Comparison of ENCODE assay signal across 21 cellular contexts in genomic region chr2:241121008-241121407, GRCh38.
"Had no signal": no experiment of that assay in that cellular context is flagged by ENCODE, and none has a peak within 500 bp of the region (broad histone marks: within the 10 kb centered on the region; RNA-seq: fewer than 3 reads in every experiment).

No MANE protein-coding gene starts in this region.

- DNase-seq: colonic mucosa; dermis blood vessel endothelial cell; esophagus squamous epithelium; glutamatergic neuron; kidney; left cardiac atrium; left ventricle myocardium inferior; lower lobe of right lung; occipital lobe; pancreas; right cardiac atrium; stimulated activated CD4-positive, alpha-beta T cell treated with anti-CD3 and anti-CD28 coated beads, Interleukin-4, amount 100 ng/mL, for 1 hour; stimulated activated naive B cell treated with anti-CD40 and anti-IgM and Interleukin-4, amounts not matched to agents 10 μg/mL and 1 μg/mL and 100 μg/mL, for 72 hours; stimulated activated naive CD8-positive, alpha-beta T cell treated with anti-CD3 and anti-CD28 coated beads, Interleukin-15, amount 100 ng/mL, for 72 hours; testis had no signal

- H3K9me3 ChIP-seq: colonic mucosa, esophagus squamous epithelium, gastroesophageal sphincter, left ventricle myocardium inferior, lower lobe of right lung, pancreas, testis, tibial nerve had no signal

- ATAC-seq: gastroesophageal sphincter, left cardiac atrium, lower lobe of right lung, pancreas, right cardiac atrium had no signal

- H3K27me3 Mint-ChIP-seq: memory B cell; progenitor cell of endocrine pancreas; stimulated activated naive B cell treated with anti-CD40 and anti-IgM and Interleukin-4, amounts not matched to agents 10 μg/mL and 1 μg/mL and 100 μg/mL, for 72 hours; stimulated activated naive CD8-positive, alpha-beta T cell treated with anti-CD3 and anti-CD28 coated beads, Interleukin-15, amount 100 ng/mL, for 72 hours had no signal

- H3K4me3 Mint-ChIP-seq: memory B cell; mesothelial cell of epicardium; nephron; stimulated activated naive B cell treated with anti-CD40 and anti-IgM and Interleukin-4, amounts not matched to agents 10 μg/mL and 1 μg/mL and 100 μg/mL, for 72 hours; stimulated activated naive CD8-positive, alpha-beta T cell treated with anti-CD3 and anti-CD28 coated beads, Interleukin-15, amount 100 ng/mL, for 72 hours had no signal

- H3K4me1 Mint-ChIP-seq: mesothelial cell of epicardium, nephron had no signal

- H3K27me3 ChIP-seq: colonic mucosa, esophagus squamous epithelium, gastroesophageal sphincter, pancreas, testis, tibial nerve had no signal

- H3K27ac Mint-ChIP-seq: memory B cell; mesothelial cell of epicardium; nephron; progenitor cell of endocrine pancreas; stimulated activated naive CD8-positive, alpha-beta T cell treated with anti-CD3 and anti-CD28 coated beads, Interleukin-15, amount 100 ng/mL, for 72 hours had no signal

- H3K36me3 ChIP-seq: colonic mucosa, left ventricle myocardium inferior, lower lobe of right lung, pancreas had no signal

- H3K4me3 ChIP-seq: colonic mucosa, esophagus squamous epithelium, gastroesophageal sphincter, left ventricle myocardium inferior, lower lobe of right lung, pancreas, testis, tibial nerve had no signal

- H3K4me1 ChIP-seq: colonic mucosa, gastroesophageal sphincter, left ventricle myocardium inferior, lower lobe of right lung, pancreas, testis, tibial nerve had no signal

- FAIRE-seq: kidney had no signal

- H3K9me3 Mint-ChIP-seq: memory B cell, nephron had no signal

- H3K27ac ChIP-seq: colonic mucosa, esophagus squamous epithelium, gastroesophageal sphincter, left ventricle myocardium inferior, lower lobe of right lung, pancreas, testis, tibial nerve had no signal
